In genomic region chr20:49909499-49910339, GRCh38 we compare ENCODE assay signal across 9 cellular contexts. TPM values are rescaled to one million over a fixed set of nuclear protein-coding genes. Genes with fewer than 3 reads are reported as not detected.
DNase-seq lines count a peak whose midpoint lies in the region; ATAC-seq and TF ChIP-seq lines count a peak whose summit lies in the region.
"Had no signal": no experiment of that assay in that cellular context is flagged by ENCODE, and none has a peak within 500 bp of the region (broad histone marks: within the 10 kb centered on the region; RNA-seq: fewer than 3 reads in every experiment).

No MANE protein-coding gene starts in this region.

- H3K4me3 Mint-ChIP-seq in glutamatergic neuron (ENCODE audit: unreplicated experiment), result no peak overlapping the region

- in situ Hi-C loops in SK-MEL-5 (cut with HindIII; ENCODE audit: low pct_unique_long_range_greater_than_20kb, low sequenced_read_pairs), result no loop called here

- peaks cover 3% of the 10 kb centered on the region for H3K27me3 Mint-ChIP-seq in glutamatergic neuron (ENCODE audit: unreplicated experiment)

- no peak overlapping the region for H3K4me3 ChIP-seq in prostate gland

- ATAC-seq in GM19023 (IDR thresholded peaks at IDR 0.05; ENCODE audit: unreplicated experiment), result no peak
- no peak for ATAC-seq in HG02678 (IDR thresholded peaks at IDR 0.05; ENCODE audit: unreplicated experiment)

- WGBS in prostate gland, result 33% methylated on average over 28 of the region's 28 CpGs

- no peaks in the 10 kb centered on the region for H3K27me3 ChIP-seq in prostate gland (replicated peaks; ENCODE audit: insufficient read depth)

- 0 out of 2 replicates have a peak, but pooled peaks have one; percentile 12 for TF ChIP-seq CTCF in GM12874 (IDR thresholded peaks at IDR 0.05; ENCODE audit: insufficient read depth, low read depth, low read length)
- peak; percentile 33 for TF ChIP-seq CTCF in glutamatergic neuron (IDR thresholded peaks at IDR 0.05; ENCODE audit: partially characterized antibody, unreplicated experiment)
- peak in 3 of 4 experiments; percentile 24 to 56 (median 36) for TF ChIP-seq CTCF in prostate gland (IDR thresholded peaks at IDR 0.05)

- peaks cover 22% of the 10 kb centered on the region for H3K4me1 ChIP-seq in prostate gland (replicated peaks)

- H3K9me3 Mint-ChIP-seq in glutamatergic neuron (ENCODE audit: unreplicated experiment), result no peaks in the 10 kb centered on the region
- H3K9me3 Mint-ChIP-seq: activated T-helper 2 cell treated with anti-CD3 and anti-CD28 coated beads, Interferon-gamma antibody, Interleukin-2, Interleukin-4, amounts not matched to agents 10 μg/mL and 5 μg/mL and 100 μg/mL, durations not matched to agents 14 hours and 24 hours and 36 hours had no signal

- intact Hi-C loops in prostate gland (cut with DNase I), result no loop called here

- H3K4me1 Mint-ChIP-seq in glutamatergic neuron (ENCODE audit: low read depth, unreplicated experiment), result peaks cover 7% of the 10 kb centered on the region

- peak overlapping the region; percentile 66 to 82 for H3K27ac ChIP-seq in prostate gland

- peak overlapping the region; percentile 40 for H3K27ac Mint-ChIP-seq in glutamatergic neuron (ENCODE audit: unreplicated experiment)
- H3K27ac Mint-ChIP-seq: activated T-helper 2 cell treated with anti-CD3 and anti-CD28 coated beads, Interferon-gamma antibody, Interleukin-2, Interleukin-4, amounts not matched to agents 10 μg/mL and 5 μg/mL and 100 μg/mL, durations not matched to agents 14 hours and 24 hours and 36 hours had no signal

- no peak for TF ChIP-seq POLR2A in prostate gland (IDR thresholded peaks at IDR 0.05)

- H3K9me3 ChIP-seq in prostate gland, result no peaks in the 10 kb centered on the region

- peaks cover 5% of the 10 kb centered on the region for H3K36me3 Mint-ChIP-seq in glutamatergic neuron (ENCODE audit: unreplicated experiment)

- peaks cover 0 to 6% of the 10 kb centered on the region in 2 donors for H3K36me3 ChIP-seq in prostate gland

- DNase-seq in SK-MEL-5 (ENCODE audit: low read depth, low spot score) (peak; percentile 50), glutamatergic neuron (peak; percentile 65), prostate gland (ENCODE audit: low spot score) (peak; percentile 55), NCI-H1092 (lab: John Stamatoyannopoulos, UW) (no peak), putamen (ENCODE audit: low spot score) (no peak)

RNA-seq across cellular contexts. Expression of gene SPATA2, which starts 5.6 kb away (rescaled TPM):
- 3.3 and 4.6 TPM in 2 replicates for total RNA-seq in SK-MEL-5 (2014; rRNA removed; shearing (Covaris generic))
- 13.0 and 14.3 TPM in 2 replicates for polyA plus RNA-seq in SK-MEL-5 (2015; cell fraction: cytosol; rRNA removed)
- 7.2 and 7.3 TPM in 2 replicates for polyA plus RNA-seq in SK-MEL-5 (2015; cell fraction: nucleus; rRNA removed)
- total RNA-seq in glutamatergic neuron (ENCODE audit: unreplicated experiment) (9.7 TPM), prostate gland (10 to 100 TPM in 1 of 2 donors, 1 to 10 TPM in 1; 9.2 to 15.2 TPM)

RNA-seq across cellular contexts. Expression of gene RNF114, which starts 26.5 kb away (rescaled TPM):
- total RNA-seq in SK-MEL-5 (2014; rRNA removed; shearing (Covaris generic)), result 85.0 and 90.6 TPM in 2 replicates
- 128 and 182 TPM in 2 replicates for polyA plus RNA-seq in SK-MEL-5 (2015; cell fraction: cytosol; rRNA removed)
- polyA plus RNA-seq in SK-MEL-5 (2015; cell fraction: nucleus; rRNA removed), result 123 and 126 TPM in 2 replicates
- total RNA-seq in glutamatergic neuron (ENCODE audit: unreplicated experiment) (64.2 TPM), prostate gland (100 to 1,000 TPM; 166 to 239 TPM)

Comparison
In these comparisons a context has a peak if more than half of its experiments do, and no peak if none do; other contexts are left out.
1. DNase-seq: peak in SK-MEL-5 (single experiment), glutamatergic neuron (single experiment) and prostate gland (single experiment); none in NCI-H1092 (single experiment) and putamen (single experiment).
2. Peak in every context shown above with its lines, with median percentiles within 50 percentile points of each other: CTCF ChIP-seq.